In the genomic region with DNA sequence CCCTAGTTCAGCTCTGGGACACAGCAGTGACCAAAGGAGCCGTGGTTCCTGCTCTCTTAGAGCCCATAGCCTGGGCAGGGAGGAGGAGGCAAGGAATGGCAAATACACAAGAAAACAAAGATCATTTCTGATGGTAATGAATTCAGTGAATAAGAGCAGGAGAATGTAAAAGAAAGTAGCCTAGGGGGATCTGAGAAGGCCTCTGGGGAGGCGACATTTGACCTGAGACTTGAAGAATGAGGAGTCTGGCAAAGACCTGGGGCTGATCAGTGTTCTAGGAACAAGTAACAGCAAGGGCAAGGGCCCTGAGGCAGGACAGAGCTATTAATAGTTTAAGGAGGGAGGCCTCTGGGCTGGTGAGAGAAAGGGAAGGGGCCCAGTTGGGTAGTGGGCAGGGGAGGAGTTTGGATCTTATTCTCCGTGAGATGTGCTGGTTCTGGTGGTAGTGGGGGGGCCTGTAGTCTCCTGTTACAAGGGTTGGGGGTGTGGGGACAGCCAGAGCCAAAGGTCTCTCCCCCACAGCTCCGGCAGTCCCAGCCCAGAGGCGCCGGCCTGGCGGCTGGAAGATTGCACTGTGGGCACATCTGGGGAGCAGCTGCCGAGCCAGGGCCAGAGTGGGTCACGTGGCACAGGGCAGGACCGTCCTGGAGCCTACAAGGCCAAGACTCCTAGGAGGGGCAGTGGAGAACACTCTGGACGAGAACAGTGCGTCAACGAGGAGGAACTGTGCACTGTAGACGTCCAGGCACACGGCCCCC, we compare ENCODE assay signal across 8 cellular contexts. TPM values are rescaled to one million over a fixed set of nuclear protein-coding genes. Genes with fewer than 3 reads are reported as not detected.
DNase-seq lines count a peak whose midpoint lies in the region; ATAC-seq and TF ChIP-seq lines count a peak whose summit lies in the region.

No MANE protein-coding gene starts in this region.

- peak overlapping the region; percentile 69 for H2AFZ ChIP-seq in fibroblast of lung (ENCODE audit: low read length)
- no peak overlapping the region for H2AFZ ChIP-seq in OCI-LY7 (ENCODE audit: low read length)

- H3K9ac ChIP-seq in fibroblast of lung (ENCODE audit: insufficient read depth, low read length), result peak overlapping the region; percentile 50

- ATAC-seq in omental fat pad (ENCODE audit: low FRiP score), result peak; percentile 83
- no peak for ATAC-seq in HG02588 (IDR thresholded peaks at IDR 0.05; ENCODE audit: unreplicated experiment)
- ATAC-seq in HG02840 (IDR thresholded peaks at IDR 0.05; ENCODE audit: low FRiP score, unreplicated experiment), result no peak

- no peaks in the 10 kb centered on the region for H3K79me2 ChIP-seq in fibroblast of lung (ENCODE audit: control insufficient read depth, insufficient read depth, low read length)
- no peaks in the 10 kb centered on the region for H3K79me2 ChIP-seq in OCI-LY7 (ENCODE audit: insufficient read depth, low read depth, low read length)

- H3K4me2 ChIP-seq in fibroblast of lung (ENCODE audit: extremely low read depth, insufficient read depth, low read length) (peak overlapping the region; percentile 71), OCI-LY7 (ENCODE audit: low read length) (no peak overlapping the region)

- H3K27ac ChIP-seq in fibroblast of lung (ENCODE audit: insufficient read depth, low read length) (peak overlapping the region; percentile 97), OCI-LY7 (ENCODE audit: low read depth, low read length, poor library complexity, severe bottlenecking) (no peak overlapping the region)

- TF ChIP-seq CTCF in fibroblast of lung (conservative IDR thresholded peaks at IDR 0.05 in 1 of 2, IDR thresholded peaks at IDR 0.05 in 1 of 2; ENCODE audit: low read depth in 1 of 2, low read length in 2 of 2) (no peak), omental fat pad (IDR thresholded peaks at IDR 0.05) (no peak), OCI-LY7 (conservative IDR thresholded peaks at IDR 0.05; ENCODE audit: low read length) (no peak)

- H3K36me3 ChIP-seq in fibroblast of lung (ENCODE audit: control insufficient read depth, insufficient read depth, low read length) (no peaks in the 10 kb centered on the region), OCI-LY7 (ENCODE audit: insufficient read depth, low read length) (no peaks in the 10 kb centered on the region)

- H3K9me3 ChIP-seq in fibroblast of lung (ENCODE audit: control insufficient read depth, insufficient read depth, low read depth, low read length), result no peaks in the 10 kb centered on the region
- H3K9me3 ChIP-seq in OCI-LY7 (ENCODE audit: low read length), result no peaks in the 10 kb centered on the region

- H3K4me1 ChIP-seq in fibroblast of lung (ENCODE audit: control insufficient read depth, extremely low read depth, insufficient read depth, low read length) (peaks cover 27% of the 10 kb centered on the region), OCI-LY7 (ENCODE audit: insufficient read depth, low read length, poor library complexity, severe bottlenecking) (no peaks in the 10 kb centered on the region)

- H3K9me2 ChIP-seq in OCI-LY7 (ENCODE audit: insufficient read depth, low read length), result no peaks in the 10 kb centered on the region

- H4K20me1 ChIP-seq in fibroblast of lung (ENCODE audit: control insufficient read depth, extremely low read depth, insufficient read depth, low read length) (no peaks in the 10 kb centered on the region), OCI-LY7 (ENCODE audit: insufficient read depth, low read length) (no peaks in the 10 kb centered on the region)

- BruUV-seq in OCI-LY7 (replicated peaks; lab: Mats Ljungman, UMichigan), result no TSS peak

- intact Hi-C loops in OCI-LY7 (cut with micrococcal nuclease; ENCODE audit: unreplicated experiment), result no loop called here

- no peak overlapping the region for H3K4me3 ChIP-seq in fibroblast of lung (replicated peaks in 1 of 4; ENCODE audit: control extremely low read depth in 1 of 4, insufficient read depth in 1 of 4, low read depth in 3 of 4, low read length in 4 of 4)
- no peak overlapping the region for H3K4me3 ChIP-seq in OCI-LY7 (ENCODE audit: low read depth, low read length, poor library complexity, severe bottlenecking)

- H3K27me3 ChIP-seq in fibroblast of lung (ENCODE audit: control insufficient read depth, insufficient read depth, low read length), result no peaks in the 10 kb centered on the region

- CTCF ChIA-PET in OCI-LY7 (lab: Charles Lee; ENCODE audit: unreplicated experiment), result no interaction called here

- DNase-seq in DMS 273 (lab: John Stamatoyannopoulos, UW; ENCODE audit: unreplicated experiment) (peak; percentile 83), RPMI8226 (peak; percentile 83), fibroblast of lung (ENCODE audit: low read depth in 2 of 2) (peak; percentile 83 to 99), omental fat pad (ENCODE audit: low spot score) (peak; percentile 41), OCI-LY7 (ENCODE audit: low spot score) (no peak), NCI-H2171 (lab: John Stamatoyannopoulos, UW) (no peak)

- POLR2A ChIA-PET in OCI-LY7 (lab: Charles Lee), result no interaction called here

RNA-seq across cellular contexts. Expression of a gene that starts 9.3 kb away (rescaled TPM):
- 27.4 and 31.1 TPM in 2 replicates for total RNA-seq in fibroblast of lung
- polyA plus RNA-seq in fibroblast of lung, result 14.5 and 62.4 TPM in 2 replicates
- 14.5 and 72.5 TPM in 2 replicates for polyA plus RNA-seq in fibroblast of lung (2012)
- 4.3 and 12.7 TPM in 2 replicates for polyA minus RNA-seq in fibroblast of lung (ENCODE audit: low replicate concordance)
- 100 to 1,000 TPM; 437 to 878 (median 612) TPM for total RNA-seq in omental fat pad
- 3.3 and 4.7 TPM in 2 replicates for total RNA-seq in OCI-LY7 (2014; rRNA removed; shearing (Covaris generic))
- total RNA-seq in OCI-LY7 (2022), result 2.0 and 3.6 TPM in 2 replicates

RNA-seq across cellular contexts. Expression of a gene that starts 41.9 kb away (rescaled TPM):
- total RNA-seq in fibroblast of lung (not detected in 2 replicates), omental fat pad (10 to 100 TPM in 1 of 4 donors, 1 to 10 TPM in 2, not detected in 1; 1.0 to 17.0 (median 1.8) TPM), OCI-LY7 (2022) (not detected in 2 replicates)
- not detected in 2 replicates for polyA plus RNA-seq in fibroblast of lung
- polyA plus RNA-seq in fibroblast of lung (2012), result not detected in 2 replicates
- not detected in 2 replicates for polyA minus RNA-seq in fibroblast of lung (ENCODE audit: low replicate concordance)
- total RNA-seq in OCI-LY7 (2014; rRNA removed; shearing (Covaris generic)), result not detected in 2 replicates

Comparison
In these comparisons a context has a peak if more than half of its experiments do, and no peak if none do; other contexts are left out.
1. DNase-seq: peak in DMS 273 (single experiment), RPMI8226 (single experiment), fibroblast of lung (2 of 2) and omental fat pad (single experiment); none in OCI-LY7 (single experiment) and NCI-H2171 (single experiment).
2. RNA of a gene that starts 9.3 kb away (total RNA-seq): 437 to 878 TPM in omental fat pad; 27.4 to 31.1 TPM in fibroblast of lung and 2.0 to 4.7 TPM in OCI-LY7; every median in the first group is over 10 times any median in the second.